Comparison of ENCODE assay signal across 8 cellular contexts in the genomic region with DNA sequence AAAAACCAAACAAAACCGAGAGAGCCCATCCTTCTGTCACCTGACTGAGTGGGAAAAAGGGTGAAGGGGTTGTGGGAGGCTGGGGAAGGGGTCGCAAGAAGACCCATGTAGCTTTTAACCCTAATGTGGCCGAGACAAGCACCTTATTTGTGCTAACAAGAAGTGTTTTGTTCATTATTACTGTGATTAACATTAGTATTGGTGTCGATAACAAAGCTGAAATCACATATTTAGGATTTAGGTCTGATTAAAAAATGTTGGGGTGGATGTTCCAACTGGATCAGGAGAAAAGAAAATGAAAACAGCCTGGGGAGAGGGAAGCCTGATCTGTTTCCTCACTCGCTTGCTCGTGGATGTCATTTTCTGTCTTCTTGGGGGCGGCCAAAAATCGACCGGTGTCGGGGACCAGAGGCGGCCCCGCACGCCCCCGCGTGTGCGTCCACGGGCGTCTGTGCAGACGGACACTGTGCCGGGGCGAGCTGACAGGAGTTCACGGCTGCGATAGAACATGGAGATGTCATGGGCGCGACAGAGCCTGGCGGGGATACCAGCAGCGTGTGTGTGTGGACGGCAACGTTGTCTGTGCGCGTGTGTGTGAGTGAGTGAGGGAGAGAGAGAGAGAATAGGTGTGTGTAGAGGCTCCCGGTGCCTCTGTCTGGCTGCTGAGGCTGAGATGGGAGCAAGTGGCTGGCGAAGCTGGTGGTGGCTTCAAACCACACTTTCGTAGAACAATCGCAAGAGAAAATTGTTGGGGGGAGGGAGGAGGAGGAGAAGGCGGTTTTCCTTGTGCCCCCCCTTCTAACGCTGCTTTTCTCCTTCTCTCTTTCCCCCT. TPM values are rescaled to one million over a fixed set of nuclear protein-coding genes. Genes with fewer than 3 reads are reported as not detected.
DNase-seq lines count a peak whose midpoint lies in the region; ATAC-seq, FAIRE-seq and TF ChIP-seq lines count a peak whose summit lies in the region.

No MANE protein-coding gene starts in this region.

- H2BK12ac ChIP-seq in H1 (ENCODE audit: low read depth, low read length): peak overlapping the region; percentile 97

- no peak for DNase-seq in CD8-positive, alpha-beta memory T cell
- peak; percentile 32 for DNase-seq in NCI-H526 treated with DMSO at 0.1 percent for 48 hours (lab: John Stamatoyannopoulos, UW)
- no peak for DNase-seq in H1 (ENCODE audit: low read depth in 1 of 2, low spot score in 2 of 2)
- no peak for DNase-seq in osteocyte (ENCODE audit: extremely low spot score, unreplicated experiment)
- DNase-seq in activated CD4-positive, CD25-positive, alpha-beta regulatory T cell (lab: John Stamatoyannopoulos, UW): no peak
- no peak for DNase-seq in amniotic stem cell (lab: John Stamatoyannopoulos, UW)

- peak overlapping the region; percentile 43 to 65; a peak in 3 of 4 replicates for H3K4me2 ChIP-seq in H1 (ENCODE audit: insufficient read depth in 1 of 2, low read depth in 2 of 2, low read length in 2 of 2)

- H3K9me3 Mint-ChIP-seq in CD8-positive, alpha-beta memory T cell: no peaks in the 10 kb centered on the region
- no peaks in the 10 kb centered on the region for H3K9me3 Mint-ChIP-seq in osteocyte (ENCODE audit: unreplicated experiment)

- no peaks in the 10 kb centered on the region for H3K36me3 ChIP-seq in CD8-positive, alpha-beta memory T cell (ENCODE audit: insufficient read depth, low read length)
- peaks cover 0 to 2% (median 0%) of the 10 kb centered on the region in 4 experiments; a peak in 1 of 8 replicates for H3K36me3 ChIP-seq in H1 (ENCODE audit: control insufficient read depth in 2 of 4, insufficient read depth in 4 of 4, low read length in 3 of 4)

- peaks cover 21% of the 10 kb centered on the region for H3K27me3 ChIP-seq in CD8-positive, alpha-beta memory T cell (ENCODE audit: insufficient read depth, low read length, poor library complexity, severe bottlenecking)
- peaks cover 78 to 98% (median 96%) of the 10 kb centered on the region in 4 experiments for H3K27me3 ChIP-seq in H1 (replicated peaks in 1 of 4; ENCODE audit: control insufficient read depth in 3 of 4, extremely low read depth in 1 of 4, insufficient read depth in 3 of 4, low read length in 3 of 4)

- H3K27me3 Mint-ChIP-seq in CD8-positive, alpha-beta memory T cell: peaks cover 44 to 62% of the 10 kb centered on the region in 2 donors
- peaks cover 50% of the 10 kb centered on the region for H3K27me3 Mint-ChIP-seq in osteocyte (ENCODE audit: unreplicated experiment)

- H2BK20ac ChIP-seq in H1 (ENCODE audit: low read length): peak overlapping the region; percentile 43; the same call in 1 of the 2 replicates

- H3K23ac ChIP-seq in H1 (ENCODE audit: insufficient read length): no peak overlapping the region

- TF ChIP-seq EP300 in H1 (IDR thresholded peaks at IDR 0.05; ENCODE audit: borderline replicate concordance in 1 of 2, low read depth in 2 of 2, low read length in 2 of 2): no peak

- no peaks in the 10 kb centered on the region for H3K79me1 ChIP-seq in H1 (ENCODE audit: low read depth, low read length)

- no peak for TF ChIP-seq POLR2A in H1 (IDR thresholded peaks at IDR 0.05; ENCODE audit: control extremely low read depth in 1 of 2, low read depth in 2 of 2, low read length in 2 of 2)

- H3K27ac ChIP-seq in CD8-positive, alpha-beta memory T cell (ENCODE audit: low read depth, low read length): no peak overlapping the region
- no peak overlapping the region for H3K27ac ChIP-seq in H1 (ENCODE audit: low read depth, low read length)

- H2AK5ac ChIP-seq in H1 (ENCODE audit: low read depth, low read length): 0 out of 2 replicates have a peak overlapping the region, but pooled peaks have one; percentile 17

- peaks cover 14 to 34% (median 22%) of the 10 kb centered on the region in 3 donors for H3K4me1 Mint-ChIP-seq in CD8-positive, alpha-beta memory T cell
- H3K4me1 Mint-ChIP-seq in osteocyte (ENCODE audit: unreplicated experiment): peaks cover 54% of the 10 kb centered on the region

- H3K27ac Mint-ChIP-seq in CD8-positive, alpha-beta memory T cell: peak overlapping the region in 5 of 8 donors; percentile 7 to 86 (median 63)
- H3K27ac Mint-ChIP-seq in osteocyte (ENCODE audit: unreplicated experiment): peak overlapping the region; percentile 12

- H4K8ac ChIP-seq in H1 (ENCODE audit: extremely low read depth, insufficient read depth, low read length): no peak overlapping the region

- H3K4me1 ChIP-seq in CD8-positive, alpha-beta memory T cell (ENCODE audit: insufficient read depth, low read length): peaks cover 20% of the 10 kb centered on the region
- peaks cover 8 to 29% (median 25%) of the 10 kb centered on the region in 4 experiments for H3K4me1 ChIP-seq in H1 (replicated peaks in 1 of 4; ENCODE audit: control insufficient read depth in 3 of 4, insufficient read depth in 4 of 4, low read length in 3 of 4)

- H2BK120ac ChIP-seq in H1 (replicated peaks; ENCODE audit: low read depth, low read length): no peak overlapping the region

- no peak overlapping the region for H3K14ac ChIP-seq in H1 (ENCODE audit: insufficient read length)

- 7% methylated on average over 35 of the region's 37 CpGs; no CpG with 5 or more reads in 1 of the 2 experiments for WGBS in H1 (ENCODE audit: extremely low coverage in 1 of 2, insufficient coverage in 1 of 2, insufficient read length in 1 of 2, insufficient replicate concordance in 2 of 2, low coverage in 1 of 2, low lambda C conversion rate in 2 of 2, missing lambda C conversion rate in 1 of 2), 2 experiments

- peak overlapping the region; percentile 99 for H2BK15ac ChIP-seq in H1 (ENCODE audit: low read length)

- H3K23me2 ChIP-seq in H1 (ENCODE audit: low read depth, low read length): peaks cover 2% of the 10 kb centered on the region; the same call in 1 of the 2 replicates

- no peak overlapping the region for H4K5ac ChIP-seq in H1 (ENCODE audit: insufficient read length, low read depth, low read length)

- CTCF ChIA-PET in CD8-positive, alpha-beta memory T cell (lab: Charles Lee): interaction anchor here (0.6 kb wide), 1 partner anchor 47 kb away, joined by 3 read pairs; no protein-coding TSS in a partner anchor
- CTCF ChIA-PET in H1 (lab: Charles Lee; ENCODE audit: partially characterized antibody): interaction anchor here (0.6 to 15.0 kb wide), 5 partner anchors 9 to 1231 kb away, joined by 3 to 760 read pairs (median 9); no protein-coding TSS in a partner anchor

- H2AFZ ChIP-seq in H1 (ENCODE audit: low read length): no peak overlapping the region

- POLR2A ChIA-PET in CD8-positive, alpha-beta memory T cell (lab: Charles Lee): interaction anchor here (0.7 to 0.8 kb wide), 2 partner anchors 11 to 28 kb away, joined by 3 read pairs; no protein-coding TSS in a partner anchor
- POLR2A ChIA-PET in H1 (lab: Charles Lee; ENCODE audit: partially characterized antibody): interaction anchor here (0.7 to 3.2 kb wide), 6 partner anchors 10 to 71 kb away, joined by 3 to 17 read pairs (median 4); no protein-coding TSS in a partner anchor

- H3K18ac ChIP-seq in H1 (ENCODE audit: extremely low read depth, low read length): peak overlapping the region; percentile 28; the same call in 1 of the 2 replicates

- H4K91ac ChIP-seq in H1 (replicated peaks; ENCODE audit: insufficient read length, low read length): no peak overlapping the region

- H3K4me3 Mint-ChIP-seq in CD8-positive, alpha-beta memory T cell: peak overlapping the region; percentile 23 to 87 (median 60)
- peak overlapping the region; percentile 75 for H3K4me3 Mint-ChIP-seq in osteocyte (ENCODE audit: unreplicated experiment)

- no peak overlapping the region for H3K9ac ChIP-seq in H1 (replicated peaks in 1 of 4; ENCODE audit: extremely low read depth in 1 of 4, low read depth in 3 of 4, low read length in 3 of 4)

- H3K36me3 Mint-ChIP-seq in CD8-positive, alpha-beta memory T cell: no peaks in the 10 kb centered on the region
- H3K36me3 Mint-ChIP-seq in osteocyte (ENCODE audit: unreplicated experiment): peaks cover 39% of the 10 kb centered on the region

- TF ChIP-seq RAD21 in H1 (IDR thresholded peaks at IDR 0.05 in 1 of 2, conservative IDR thresholded peaks at IDR 0.05 in 1 of 2; ENCODE audit: low read depth in 2 of 2, low read length in 2 of 2): no peak

- no peak overlapping the region for H3K56ac ChIP-seq in H1 (replicated peaks; ENCODE audit: insufficient read length, low read depth, low read length)

- FAIRE-seq in H1 (lab: Jason Lieb, UNC): no peak

- H2BK5ac ChIP-seq in H1 (ENCODE audit: low read depth, low read length): no peak overlapping the region

- H3K4ac ChIP-seq in H1 (replicated peaks; ENCODE audit: insufficient read length, low read depth, low read length): no peak overlapping the region

- TF ChIP-seq CTCF in H1 (IDR thresholded peaks at IDR 0.05; ENCODE audit: control extremely low read depth in 1 of 3, insufficient read depth in 1 of 3, low read depth in 1 of 3, low read length in 3 of 3) (no peak), osteocyte (IDR thresholded peaks at IDR 0.05) (no peak)

- H3K4me3 ChIP-seq in CD8-positive, alpha-beta memory T cell (ENCODE audit: low read length): no peak overlapping the region
- H3K4me3 ChIP-seq in H1 (ENCODE audit: extremely low read depth in 1 of 4, insufficient read depth in 2 of 4, low read depth in 3 of 4, low read length in 4 of 4): peak overlapping the region in 1 of 4 experiments; percentile 15; a peak in 2 of 8 replicates

- H4K20me1 ChIP-seq in H1 (replicated peaks in 1 of 2; ENCODE audit: control insufficient read depth in 1 of 2, insufficient read depth in 2 of 2, low read length in 2 of 2): peaks cover 3 to 25% of the 10 kb centered on the region in 2 experiments

- ATAC-seq in HG03108 (IDR thresholded peaks at IDR 0.05; ENCODE audit: unreplicated experiment) (no peak), HG03135 (IDR thresholded peaks at IDR 0.05; ENCODE audit: unreplicated experiment) (no peak)

- H3K9me3 ChIP-seq in CD8-positive, alpha-beta memory T cell (ENCODE audit: low read length): no peaks in the 10 kb centered on the region
- H3K9me3 ChIP-seq in H1 (ENCODE audit: insufficient read depth in 2 of 2, low read depth in 1 of 2, low read length in 1 of 2): no peaks in the 10 kb centered on the region

- no peaks in the 10 kb centered on the region for H3K79me2 ChIP-seq in H1 (ENCODE audit: control insufficient read depth in 1 of 2, insufficient read depth in 2 of 2, low read length in 2 of 2)

RNA-seq across cellular contexts. Expression of a gene that starts 29.1 kb away (rescaled TPM):
- 1 to 10 TPM; 2.3 to 2.8 TPM for total RNA-seq in CD8-positive, alpha-beta memory T cell
- polyA plus RNA-seq in CD8-positive, alpha-beta memory T cell: 0.94 TPM
- total RNA-seq in H1 (2021; fragmentation: NEBNext Ultra II Directional; extraction: Animal tissue kit (Norgen Biotek cat#: 25700)): 0.20 and 0.27 TPM in 2 replicates
- polyA plus RNA-seq in H1 (2011; rRNA removed): 0.03 and 0.08 TPM in 2 replicates
- polyA plus RNA-seq in H1 (2011; cell fraction: cytosol; rRNA removed): 0.05 TPM
- polyA plus RNA-seq in H1 (2011; cell fraction: nucleus; rRNA removed): 0.14 TPM
- 0.09 to 0.22 TPM (median 0.12 TPM) in 3 of 4 replicates, not detected in the other for polyA plus RNA-seq in H1 (2012, experiment 1 of 2)
- 0.07 TPM for polyA plus RNA-seq in H1 (2012, experiment 2 of 2)
- 0.26 TPM for polyA plus RNA-seq in H1 (2013, experiment 1 of 2)
- polyA plus RNA-seq in H1 (2013, experiment 2 of 2): 0.18 TPM
- 0.02 and 0.13 TPM in 2 replicates for polyA minus RNA-seq in H1 (2011; rRNA and poly(A)+ RNA removed)
- polyA minus RNA-seq in H1 (2011; cell fraction: cytosol; rRNA and poly(A)+ RNA removed): not detected
- polyA minus RNA-seq in H1 (2011; cell fraction: nucleus; rRNA and poly(A)+ RNA removed): 0.40 TPM
- 87.0 and 93.7 TPM in 2 replicates for total RNA-seq in osteocyte

RNA-seq across cellular contexts. Expression of a gene that starts 55.0 kb away (rescaled TPM):
- total RNA-seq in CD8-positive, alpha-beta memory T cell: not detected
- not detected for polyA plus RNA-seq in CD8-positive, alpha-beta memory T cell
- total RNA-seq in H1 (2021; fragmentation: NEBNext Ultra II Directional; extraction: Animal tissue kit (Norgen Biotek cat#: 25700)): 0.17 and 0.25 TPM in 2 replicates
- polyA plus RNA-seq in H1 (2011; rRNA removed): 0.13 and 0.14 TPM in 2 replicates
- 0.23 TPM for polyA plus RNA-seq in H1 (2011; cell fraction: cytosol; rRNA removed)
- polyA plus RNA-seq in H1 (2011; cell fraction: nucleus; rRNA removed): 0.29 TPM
- 0.25 to 0.41 TPM (median 0.35 TPM) in 4 replicates for polyA plus RNA-seq in H1 (2012, experiment 1 of 2)
- polyA plus RNA-seq in H1 (2012, experiment 2 of 2): not detected
- 0.20 TPM for polyA plus RNA-seq in H1 (2013, experiment 1 of 2)
- 0.18 TPM for polyA plus RNA-seq in H1 (2013, experiment 2 of 2)
- polyA minus RNA-seq in H1 (2011; rRNA and poly(A)+ RNA removed): 0.32 TPM in 2 replicates
- polyA minus RNA-seq in H1 (2011; cell fraction: cytosol; rRNA and poly(A)+ RNA removed): not detected
- not detected for polyA minus RNA-seq in H1 (2011; cell fraction: nucleus; rRNA and poly(A)+ RNA removed)
- total RNA-seq in osteocyte: not detected in 2 replicates

Comparison
In these comparisons a context has a peak if more than half of its experiments do, and no peak if none do; other contexts are left out.
1. RNA of a gene that starts 29.1 kb away (total RNA-seq): 87.0 to 93.7 TPM in osteocyte; 2.3 to 2.8 TPM in CD8-positive, alpha-beta memory T cell and 0.20 to 0.27 TPM in H1; every median in the first group is over 10 times any median in the second.